Comparison of ENCODE assay signal across 29 cellular contexts in genomic region chr17:40926341-40926740, GRCh38. TPM values are rescaled to one million over a fixed set of nuclear protein-coding genes. Genes with fewer than 3 reads are reported as not detected.
"Had no signal": no experiment of that assay in that cellular context is flagged by ENCODE, and none has a peak within 500 bp of the region (broad histone marks: within the 10 kb centered on the region; RNA-seq: fewer than 3 reads in every experiment).

No MANE protein-coding gene starts in this region.

- H3K27ac ChIP-seq: pancreas, psoas muscle, right atrium auricular region, thyroid gland, WERI-Rb-1 had no signal

- DNase-seq: activated CD8-positive, alpha-beta memory T cell treated with anti-CD3 and anti-CD28 coated beads for 24 hours; activated CD8-positive, alpha-beta memory T cell treated with anti-CD3 and anti-CD28 coated beads, Interleukin-2, amount 50 U/mL, for 4 hours; activated T-cell treated with anti-CD3 and anti-CD28 coated beads, Interleukin-2, amount 50 U/mL, for 24 hours; effector memory CD4-positive, alpha-beta T cell; glutamatergic neuron; hippocampal formation; left cardiac atrium; mesenchymal stem cell; nephron progenitor cell; pancreas; psoas muscle; stimulated activated CD4-positive, alpha-beta T cell treated with anti-CD3 and anti-CD28 coated beads, Interleukin-4, amount 100 ng/mL, for 24 hours; stimulated activated naive CD4-positive, alpha-beta T cell treated with Interleukin-2 at 50 U/mL for 16 hours; thyroid gland; WERI-Rb-1 had no signal

- H3K36me3 ChIP-seq: pancreas, right atrium auricular region, thyroid gland, WERI-Rb-1 had no signal

- ATAC-seq: activated naive CD4-positive, alpha-beta T cell treated with anti-CD3 and anti-CD28 coated beads, Interleukin-2, amount 50 U/mL, for 72 hours; activated T-helper 17 cell treated with anti-CD3 and anti-CD28 coated beads, Interleukin-2, amount 50 U/mL, for 72 hours; left cardiac atrium; pancreas; psoas muscle had no signal

- H3K9me3 ChIP-seq: pancreas, psoas muscle, right atrium auricular region, thyroid gland had no signal

- H3K4me3 ChIP-seq: pancreas, psoas muscle, right atrium auricular region, thyroid gland had no signal

- H3K4me1 ChIP-seq: pancreas, psoas muscle, right atrium auricular region, thyroid gland had no signal

- FAIRE-seq: astrocyte, colon, frontal cortex, pancreas, TTC549 had no signal

- H3K27me3 ChIP-seq: right atrium auricular region, thyroid gland had no signal

RNA-seq across cellular contexts. Expression of gene KRT23, which starts 11.1 kb away (rescaled TPM):
- total RNA-seq: activated naive CD4-positive, alpha-beta T cell treated with anti-CD3 and anti-CD28 coated beads, Interleukin-2, amount 50 U/mL, for 72 hours; astrocyte; dermis microvascular lymphatic vessel endothelial cell; myocyte; right atrium auricular region had no signal

RNA-seq across cellular contexts. Expression of gene KRT39, which starts 40.4 kb away (rescaled TPM):
- total RNA-seq: activated naive CD4-positive, alpha-beta T cell treated with anti-CD3 and anti-CD28 coated beads, Interleukin-2, amount 50 U/mL, for 72 hours; activated T-helper 17 cell treated with anti-CD3 and anti-CD28 coated beads, Interleukin-2, amount 50 U/mL, for 72 hours; astrocyte; dermis microvascular lymphatic vessel endothelial cell; frontal cortex; left cardiac atrium; mononuclear cell; myocyte; pancreas; psoas muscle; right atrium auricular region; thyroid gland; urinary bladder had no signal
- polyA plus RNA-seq: esophagus, pancreas, psoas muscle, urinary bladder had no signal

RNA-seq across cellular contexts. Expression of gene KRT20, which starts 41.3 kb away (rescaled TPM):
- total RNA-seq: activated naive CD4-positive, alpha-beta T cell treated with anti-CD3 and anti-CD28 coated beads, Interleukin-2, amount 50 U/mL, for 72 hours; activated T-helper 17 cell treated with anti-CD3 and anti-CD28 coated beads, Interleukin-2, amount 50 U/mL, for 72 hours; astrocyte; dermis microvascular lymphatic vessel endothelial cell; frontal cortex; left cardiac atrium; mononuclear cell; myocyte; right atrium auricular region; thyroid gland had no signal

RNA-seq across cellular contexts. Expression of gene KRT40, which starts 57.8 kb away (rescaled TPM):
- total RNA-seq: activated naive CD4-positive, alpha-beta T cell treated with anti-CD3 and anti-CD28 coated beads, Interleukin-2, amount 50 U/mL, for 72 hours; activated T-helper 17 cell treated with anti-CD3 and anti-CD28 coated beads, Interleukin-2, amount 50 U/mL, for 72 hours; astrocyte; dermis microvascular lymphatic vessel endothelial cell; frontal cortex; left cardiac atrium; myocyte; psoas muscle; right atrium auricular region; thyroid gland; urinary bladder had no signal
- polyA plus RNA-seq: psoas muscle, urinary bladder had no signal

RNA-seq across cellular contexts. Expression of gene KRT12, which starts 59.3 kb away (rescaled TPM):
- total RNA-seq: activated naive CD4-positive, alpha-beta T cell treated with anti-CD3 and anti-CD28 coated beads, Interleukin-2, amount 50 U/mL, for 72 hours; activated T-helper 17 cell treated with anti-CD3 and anti-CD28 coated beads, Interleukin-2, amount 50 U/mL, for 72 hours; astrocyte; dermis microvascular lymphatic vessel endothelial cell; frontal cortex; left cardiac atrium; lower leg skin; mononuclear cell; myocyte; pancreas; psoas muscle; right atrium auricular region; thyroid gland; urinary bladder had no signal
- polyA plus RNA-seq: adipose tissue, esophagus, pancreas, psoas muscle, urinary bladder had no signal
